14 cellular contexts compared by ENCODE assay signal in the genomic region with DNA sequence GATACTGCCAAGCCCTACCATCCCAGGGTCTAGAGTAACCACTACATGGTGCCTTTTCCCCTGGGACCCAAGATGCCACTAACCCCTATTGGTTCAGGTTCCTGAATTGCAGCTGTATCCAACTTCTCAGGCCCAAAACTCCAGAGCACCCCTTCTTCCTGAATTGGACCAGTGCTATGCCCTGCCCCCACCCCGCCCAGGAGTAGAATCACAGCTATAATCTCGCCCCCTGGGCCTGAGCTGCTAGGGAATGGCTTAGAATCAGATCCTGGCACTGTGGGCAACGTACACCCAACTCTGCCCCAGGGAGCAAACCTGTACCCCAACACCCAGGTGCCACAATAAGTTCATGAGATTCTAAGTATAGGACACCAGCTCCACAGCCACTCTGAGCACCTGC.
A peak's percentile ranks its signal among the peaks of the same experiment; 100 is the strongest.
DNase-seq lines count a peak whose midpoint lies in the region; ATAC-seq and TF ChIP-seq lines count a peak whose summit lies in the region.
"Had no signal": no experiment of that assay in that cellular context is flagged by ENCODE, and none has a peak within 500 bp of the region (broad histone marks: within the 10 kb centered on the region; RNA-seq: fewer than 3 reads in every experiment).

No MANE protein-coding gene starts in this region.

- CTCF ChIA-PET in SK-N-SH (lab: Yijun Ruan, JAX), result interaction anchor here (0.9 to 1.2 kb wide), 2 partner anchors 13 to 18 kb away, joined by 3 read pairs; no protein-coding TSS in a partner anchor

- peak; percentile 4 for DNase-seq in SK-N-SH
- peak; percentile 4 for DNase-seq in H7
- DNase-seq in left lobe of liver (ENCODE audit: low spot score), result peak; percentile 31
- DNase-seq in stimulated activated CD8-positive, alpha-beta memory T cell treated with anti-CD3 and anti-CD28 coated beads, Interleukin-4, amount 100 ng/mL, for 48 hours, result peak; percentile 13
- no peak for DNase-seq in NCI-H69 (lab: John Stamatoyannopoulos, UW)
- DNase-seq in SHP77 treated with DMSO at 0.1 percent for 48 hours (lab: John Stamatoyannopoulos, UW), result no peak
- DNase-seq: CD4-positive, CD25-positive, alpha-beta regulatory T cell; GOT3 had no signal

- H3K79me2 ChIP-seq in SK-N-SH (ENCODE audit: insufficient read depth), result no peaks in the 10 kb centered on the region

- H3K9ac ChIP-seq in SK-N-SH, result no peak overlapping the region
- H3K9ac ChIP-seq: BLaER1 treated with 17β-estradiol and CSF1 and Interleukin-3, amounts not matched to agents 10 nM and 100 nM had no signal

- H3K27ac ChIP-seq in SK-N-SH (ENCODE audit: low read depth in 2 of 2, low read length in 1 of 2), result no peak overlapping the region
- H3K27ac ChIP-seq: 22Rv1; BLaER1 treated with 17β-estradiol and CSF1 and Interleukin-3, amounts not matched to agents 10 nM and 100 nM had no signal

- H3K27me3 ChIP-seq in SK-N-SH (ENCODE audit: insufficient read depth) (no peaks in the 10 kb centered on the region), H7 (ENCODE audit: control insufficient read depth, insufficient read depth, low read length) (no peaks in the 10 kb centered on the region)
- H3K27me3 ChIP-seq: BLaER1 treated with 17β-estradiol and CSF1 and Interleukin-3, amounts not matched to agents 10 nM and 100 nM had no signal

- no peak for ATAC-seq in SK-N-SH treated with all-trans-retinoic acid at 6 μM for 48 hours
- ATAC-seq in left lobe of liver, result no peak
- no peak for ATAC-seq in GM18519 (IDR thresholded peaks at IDR 0.05; ENCODE audit: low FRiP score, unreplicated experiment)
- ATAC-seq: GM12878 had no signal

- H3F3A ChIP-seq in SK-N-SH (replicated peaks; ENCODE audit: insufficient read depth), result no peaks in the 10 kb centered on the region

- H2AFZ ChIP-seq in SK-N-SH (ENCODE audit: low read depth), result no peak overlapping the region

- POLR2A ChIA-PET in SK-N-SH (lab: Yijun Ruan, JAX), result no interaction called here

- H3K36me3 ChIP-seq in SK-N-SH (replicated peaks in 1 of 2; ENCODE audit: control insufficient read depth in 1 of 2, insufficient read depth in 2 of 2, low read length in 1 of 2) (no peaks in the 10 kb centered on the region), H7 (replicated peaks; ENCODE audit: control insufficient read depth, insufficient read depth, low read length) (no peaks in the 10 kb centered on the region)
- H3K36me3 ChIP-seq: BLaER1 treated with 17β-estradiol and CSF1 and Interleukin-3, amounts not matched to agents 10 nM and 100 nM; HAP-1 had no signal

- no peak for TF ChIP-seq EP300 in SK-N-SH (IDR thresholded peaks at IDR 0.05; ENCODE audit: borderline replicate concordance in 1 of 2, low read depth in 1 of 2, low read length in 1 of 2)

- TF ChIP-seq CTCF in SK-N-SH (IDR thresholded peaks at IDR 0.05), result no peak

- no peaks in the 10 kb centered on the region for H3K9me2 ChIP-seq in SK-N-SH

- 20% methylated on average over 2 of the region's 3 CpGs for WGBS in SK-N-SH (ENCODE audit: low lambda C conversion rate)

- H4K20me1 ChIP-seq in SK-N-SH (ENCODE audit: insufficient read depth), result no peaks in the 10 kb centered on the region
- H4K20me1 ChIP-seq: BLaER1 treated with 17β-estradiol and CSF1 and Interleukin-3, amounts not matched to agents 10 nM and 100 nM had no signal

- H3K4me1 ChIP-seq in SK-N-SH (ENCODE audit: control insufficient read depth in 1 of 2, insufficient read depth in 2 of 2, low read depth in 1 of 2, low read length in 1 of 2), result no peaks in the 10 kb centered on the region
- H3K4me1 ChIP-seq: BLaER1 treated with 17β-estradiol and CSF1 and Interleukin-3, amounts not matched to agents 10 nM and 100 nM; HAP-1 had no signal

- no peak overlapping the region for H3K4me2 ChIP-seq in SK-N-SH
- H3K4me2 ChIP-seq: BLaER1 treated with 17β-estradiol and CSF1 and Interleukin-3, amounts not matched to agents 10 nM and 100 nM had no signal

- no peak for TF ChIP-seq RAD21 in SK-N-SH (IDR thresholded peaks at IDR 0.05; ENCODE audit: low read length)

- H3K9me3 ChIP-seq in SK-N-SH, result no peaks in the 10 kb centered on the region
- H3K9me3 ChIP-seq: HAP-1 had no signal

- H3K4me3 ChIP-seq in SK-N-SH (ENCODE audit: low read depth in 2 of 2, low read length in 1 of 2) (no peak overlapping the region; a peak in 1 of 4 replicates), H7 (ENCODE audit: insufficient read depth, low read depth, low read length) (no peak overlapping the region)
- H3K4me3 ChIP-seq: BLaER1 treated with 17β-estradiol and CSF1 and Interleukin-3, amounts not matched to agents 10 nM and 100 nM; GM12878; HAP-1 had no signal

TF ChIP-seq in SK-N-SH, 30 proteins besides CTCF, POLR2A, EP300 and RAD21:
- TF ChIP-seq GATA2 (CRISPR knock-in tag; IDR thresholded peaks at IDR 0.05) (no peak), ELF1 (IDR thresholded peaks at IDR 0.05) (no peak), YY1 (IDR thresholded peaks at IDR 0.05; ENCODE audit: low read depth) (no peak), RXRA (IDR thresholded peaks at IDR 0.05; ENCODE audit: borderline replicate concordance, low read depth) (no peak), EZH2phosphoT487 (IDR thresholded peaks at IDR 0.05; ENCODE audit: borderline replicate concordance, low read depth) (no peak), JUND (IDR thresholded peaks at IDR 0.05) (no peak), CHD2 (IDR thresholded peaks at IDR 0.05; ENCODE audit: low read length, partially characterized antibody) (no peak), TEAD4 (IDR thresholded peaks at IDR 0.05; ENCODE audit: borderline replicate concordance, insufficient read depth) (no peak)

TF ChIP-seq in SK-N-SH treated with all-trans-retinoic acid at 6 μM for 48 hours, 23 proteins besides CTCF, POLR2A, EP300 and RAD21:
- TF ChIP-seq TCF4 (CRISPR knock-in tag; IDR thresholded peaks at IDR 0.05; ENCODE audit: borderline replicate concordance), result no peak
- TF ChIP-seq ZFP30 (CRISPR knock-in tag; IDR thresholded peaks at IDR 0.05), result no peak
- TF ChIP-seq, protein P1, sequence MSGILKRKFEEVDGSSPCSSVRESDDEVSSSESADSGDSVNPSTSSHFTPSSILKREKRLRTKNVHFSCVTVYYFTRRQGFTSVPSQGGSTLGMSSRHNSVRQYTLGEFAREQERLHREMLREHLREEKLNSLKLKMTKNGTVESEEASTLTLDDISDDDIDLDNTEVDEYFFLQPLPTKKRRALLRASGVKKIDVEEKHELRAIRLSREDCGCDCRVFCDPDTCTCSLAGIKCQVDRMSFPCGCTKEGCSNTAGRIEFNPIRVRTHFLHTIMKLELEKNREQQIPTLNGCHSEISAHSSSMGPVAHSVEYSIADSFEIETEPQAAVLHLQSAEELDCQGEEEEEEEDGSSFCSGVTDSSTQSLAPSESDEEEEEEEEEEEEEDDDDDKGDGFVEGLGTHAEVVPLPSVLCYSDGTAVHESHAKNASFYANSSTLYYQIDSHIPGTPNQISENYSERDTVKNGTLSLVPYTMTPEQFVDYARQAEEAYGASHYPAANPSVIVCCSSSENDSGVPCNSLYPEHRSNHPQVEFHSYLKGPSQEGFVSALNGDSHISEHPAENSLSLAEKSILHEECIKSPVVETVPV (CRISPR knock-in tag; IDR thresholded peaks at IDR 0.05), result no peak
- no peak for TF ChIP-seq ZNF565 (CRISPR knock-in tag; conservative IDR thresholded peaks at IDR 0.05; ENCODE audit: low read depth)
- TF ChIP-seq, protein P2, sequence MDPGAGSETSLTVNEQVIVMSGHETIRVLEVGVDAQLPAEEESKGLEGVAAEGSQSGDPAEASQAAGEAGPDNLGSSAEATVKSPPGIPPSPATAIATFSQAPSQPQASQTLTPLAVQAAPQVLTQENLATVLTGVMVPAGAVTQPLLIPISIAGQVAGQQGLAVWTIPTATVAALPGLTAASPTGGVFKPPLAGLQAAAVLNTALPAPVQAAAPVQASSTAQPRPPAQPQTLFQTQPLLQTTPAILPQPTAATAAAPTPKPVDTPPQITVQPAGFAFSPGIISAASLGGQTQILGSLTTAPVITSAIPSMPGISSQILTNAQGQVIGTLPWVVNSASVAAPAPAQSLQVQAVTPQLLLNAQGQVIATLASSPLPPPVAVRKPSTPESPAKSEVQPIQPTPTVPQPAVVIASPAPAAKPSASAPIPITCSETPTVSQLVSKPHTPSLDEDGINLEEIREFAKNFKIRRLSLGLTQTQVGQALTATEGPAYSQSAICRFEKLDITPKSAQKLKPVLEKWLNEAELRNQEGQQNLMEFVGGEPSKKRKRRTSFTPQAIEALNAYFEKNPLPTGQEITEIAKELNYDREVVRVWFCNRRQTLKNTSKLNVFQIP (CRISPR knock-in tag; IDR thresholded peaks at IDR 0.05; ENCODE audit: borderline replicate concordance, low read depth), result no peak
- TF ChIP-seq ZNF70 (CRISPR knock-in tag; IDR thresholded peaks at IDR 0.05), result no peak
- no peak for TF ChIP-seq PATZ1 (CRISPR knock-in tag; IDR thresholded peaks at IDR 0.05; ENCODE audit: borderline replicate concordance)
- no peak for TF ChIP-seq ZFP3 (CRISPR knock-in tag; IDR thresholded peaks at IDR 0.05)

Comparison
In these comparisons a context has a peak if more than half of its experiments do, and no peak if none do; other contexts are left out.
1. DNase-seq: peak in SK-N-SH (single experiment), H7 (single experiment), left lobe of liver (single experiment) and stimulated activated CD8-positive, alpha-beta memory T cell treated with anti-CD3 and anti-CD28 coated beads, Interleukin-4, amount 100 ng/mL, for 48 hours (single experiment); none in NCI-H69 (single experiment) and SHP77 treated with DMSO at 0.1 percent for 48 hours (single experiment).